Comparison of ENCODE assay signal across 20 cellular contexts in the genomic region with DNA sequence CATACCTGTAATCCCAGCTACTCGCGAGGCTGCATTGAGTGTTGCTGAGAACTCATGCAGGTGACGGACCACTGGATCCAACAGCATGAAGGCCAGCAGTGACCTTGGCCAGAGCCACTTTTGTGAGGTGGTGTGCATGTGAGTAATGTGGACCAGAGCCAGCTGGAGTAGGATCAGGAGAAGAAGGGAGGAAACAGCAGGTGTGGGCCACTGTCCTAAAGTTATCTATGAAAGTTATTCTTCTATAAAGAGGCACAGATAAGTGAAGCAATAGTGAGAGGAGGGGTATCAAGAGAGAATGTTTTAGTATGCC. TPM values are rescaled to one million over a fixed set of nuclear protein-coding genes. Genes with fewer than 3 reads are reported as not detected.
DNase-seq lines count a peak whose midpoint lies in the region; ATAC-seq and FAIRE-seq lines count a peak whose summit lies in the region.
"Had no signal": no experiment of that assay in that cellular context is flagged by ENCODE, and none has a peak within 500 bp of the region (broad histone marks: within the 10 kb centered on the region; RNA-seq: fewer than 3 reads in every experiment).

No MANE protein-coding gene starts in this region.

- no peak for ATAC-seq in stimulated activated effector memory CD8-positive, alpha-beta T cell treated with anti-CD3 and anti-CD28 coated beads, Interleukin-12 subunit alpha, Interleukin-12 subunit beta, amount 100 ng/mL, for 72 hours
- ATAC-seq: Panc1 had no signal

- H3K9me3 Mint-ChIP-seq in activated naive CD4-positive, alpha-beta T cell treated with anti-CD3 and anti-CD28 coated beads, Interleukin-2, amount 50 U/mL, for 24 hours: no peaks in the 10 kb centered on the region
- no peaks in the 10 kb centered on the region for H3K9me3 Mint-ChIP-seq in activated naive CD4-positive, alpha-beta T cell treated with anti-CD3 and anti-CD28 coated beads for 36 hours
- H3K9me3 Mint-ChIP-seq in immature natural killer cell: no peaks in the 10 kb centered on the region
- no peaks in the 10 kb centered on the region for H3K9me3 Mint-ChIP-seq in stimulated activated effector memory CD8-positive, alpha-beta T cell treated with anti-CD3 and anti-CD28 coated beads, Interleukin-12 subunit alpha, Interleukin-12 subunit beta, amount 100 ng/mL, for 72 hours
- H3K9me3 Mint-ChIP-seq: CD8-positive, alpha-beta T cell had no signal

- no peak overlapping the region for H2AK5ac ChIP-seq in mesendoderm (ENCODE audit: low read length)

- peak overlapping the region; percentile 68 for H3K27ac Mint-ChIP-seq in activated naive CD4-positive, alpha-beta T cell treated with anti-CD3 and anti-CD28 coated beads, Interleukin-2, amount 50 U/mL, for 24 hours
- H3K27ac Mint-ChIP-seq in activated naive CD4-positive, alpha-beta T cell treated with anti-CD3 and anti-CD28 coated beads for 36 hours: no peak overlapping the region
- peak overlapping the region in 5 of 6 donors; percentile 41 to 92 (median 68) for H3K27ac Mint-ChIP-seq in immature natural killer cell
- no peak overlapping the region for H3K27ac Mint-ChIP-seq in stimulated activated effector memory CD8-positive, alpha-beta T cell treated with anti-CD3 and anti-CD28 coated beads, Interleukin-12 subunit alpha, Interleukin-12 subunit beta, amount 100 ng/mL, for 72 hours
- H3K27ac Mint-ChIP-seq: CD8-positive, alpha-beta T cell had no signal

- H3K4ac ChIP-seq in mesendoderm (ENCODE audit: low read depth, low read length): no peak overlapping the region

- intact Hi-C loops in activated naive CD4-positive, alpha-beta T cell treated with anti-CD3 and anti-CD28 coated beads for 36 hours (cut with micrococcal nuclease): no loop called here

- H2BK120ac ChIP-seq in mesendoderm (ENCODE audit: low read depth, low read length): no peak overlapping the region

- no peaks in the 10 kb centered on the region for H3K4me1 ChIP-seq in mesendoderm (ENCODE audit: control insufficient read depth, low read depth, low read length)

- H3K36me3 ChIP-seq in mesendoderm (ENCODE audit: control insufficient read depth, insufficient read depth, low read length): no peaks in the 10 kb centered on the region

- no peak overlapping the region for H3K4me3 Mint-ChIP-seq in activated naive CD4-positive, alpha-beta T cell treated with anti-CD3 and anti-CD28 coated beads, Interleukin-2, amount 50 U/mL, for 24 hours
- H3K4me3 Mint-ChIP-seq in activated naive CD4-positive, alpha-beta T cell treated with anti-CD3 and anti-CD28 coated beads for 36 hours: no peak overlapping the region
- H3K4me3 Mint-ChIP-seq in immature natural killer cell: peak overlapping the region; percentile 67 to 86 (median 72)
- H3K4me3 Mint-ChIP-seq in stimulated activated effector memory CD8-positive, alpha-beta T cell treated with anti-CD3 and anti-CD28 coated beads, Interleukin-12 subunit alpha, Interleukin-12 subunit beta, amount 100 ng/mL, for 72 hours: peak overlapping the region; percentile 3
- H3K4me3 Mint-ChIP-seq: CD8-positive, alpha-beta T cell had no signal

- H4K8ac ChIP-seq in mesendoderm (ENCODE audit: low read depth, low read length): no peak overlapping the region

- DNase-seq in activated naive CD4-positive, alpha-beta T cell treated with anti-CD3 and anti-CD28 coated beads for 36 hours: no peak
- DNase-seq in NCI-H774 (lab: John Stamatoyannopoulos, UW): peak; percentile 3
- no peak for DNase-seq in immature natural killer cell
- DNase-seq in stimulated activated effector memory CD8-positive, alpha-beta T cell treated with anti-CD3 and anti-CD28 coated beads, Interleukin-12 subunit alpha, Interleukin-12 subunit beta, amount 100 ng/mL, for 72 hours (ENCODE audit: low spot score in 2 of 2): no peak
- DNase-seq in stimulated activated CD4-positive, alpha-beta T cell treated with anti-CD3 and anti-CD28 coated beads, Interleukin-15, amount 100 ng/mL, for 24 hours: no peak
- DNase-seq in urothelium cell line (ENCODE audit: low spot score): no peak
- DNase-seq in mesendoderm: no peak
- DNase-seq: CD8-positive, alpha-beta T cell; DMS79 treated with DMSO at 0.1 percent for 48 hours; HCEC 1CT; MV-4-11; NCI-H1417; NCI-H187 treated with DMSO at 0.1 percent for 48 hours; NCI-H2171 treated with DMSO at 0.1 percent for 48 hours; NCI-H510A had no signal

- H2BK15ac ChIP-seq in mesendoderm (replicated peaks; ENCODE audit: low read depth): no peak overlapping the region

- H2BK5ac ChIP-seq in mesendoderm (ENCODE audit: low read length): no peak overlapping the region

- H3K18ac ChIP-seq in mesendoderm (ENCODE audit: low read length): no peak overlapping the region

- no CpG with 5 or more reads among the region's 3 CpGs for WGBS in mesendoderm (ENCODE audit: extremely low coverage, insufficient coverage, low lambda C conversion rate)

- H3K4me3 ChIP-seq in mesendoderm (ENCODE audit: low read length): no peak overlapping the region

- H3K9ac ChIP-seq in mesendoderm (ENCODE audit: low read length): no peak overlapping the region

- no peaks in the 10 kb centered on the region for H3K27me3 ChIP-seq in mesendoderm (ENCODE audit: insufficient read depth, low read length, poor library complexity)

- H4K5ac ChIP-seq in mesendoderm (ENCODE audit: low read length): no peak overlapping the region

- FAIRE-seq in urothelium cell line (lab: Jason Lieb, UNC): no peak
- FAIRE-seq: G401.6 had no signal

- H3K79me2 ChIP-seq in mesendoderm (ENCODE audit: control insufficient read depth, insufficient read depth, low read length): no peaks in the 10 kb centered on the region

- H3K27me3 Mint-ChIP-seq in activated naive CD4-positive, alpha-beta T cell treated with anti-CD3 and anti-CD28 coated beads, Interleukin-2, amount 50 U/mL, for 24 hours: no peaks in the 10 kb centered on the region
- no peaks in the 10 kb centered on the region for H3K27me3 Mint-ChIP-seq in activated naive CD4-positive, alpha-beta T cell treated with anti-CD3 and anti-CD28 coated beads for 36 hours (ENCODE audit: low read depth)
- H3K27me3 Mint-ChIP-seq in immature natural killer cell (ENCODE audit: low read depth in 3 of 3): peaks cover 0 to 4% (median 0%) of the 10 kb centered on the region in 3 donors

- no peaks in the 10 kb centered on the region for H3K36me3 Mint-ChIP-seq in activated naive CD4-positive, alpha-beta T cell treated with anti-CD3 and anti-CD28 coated beads, Interleukin-2, amount 50 U/mL, for 24 hours
- H3K36me3 Mint-ChIP-seq in activated naive CD4-positive, alpha-beta T cell treated with anti-CD3 and anti-CD28 coated beads for 36 hours (ENCODE audit: low read depth): no peaks in the 10 kb centered on the region
- peaks cover 8 to 10% (median 10%) of the 10 kb centered on the region in 3 donors for H3K36me3 Mint-ChIP-seq in immature natural killer cell
- no peaks in the 10 kb centered on the region for H3K36me3 Mint-ChIP-seq in stimulated activated effector memory CD8-positive, alpha-beta T cell treated with anti-CD3 and anti-CD28 coated beads, Interleukin-12 subunit alpha, Interleukin-12 subunit beta, amount 100 ng/mL, for 72 hours

- H3K23ac ChIP-seq in mesendoderm (ENCODE audit: low read length): no peak overlapping the region

- H3K27ac ChIP-seq in mesendoderm (ENCODE audit: low read depth, low read length): no peak overlapping the region

- no peaks in the 10 kb centered on the region for H3K79me1 ChIP-seq in mesendoderm (ENCODE audit: low read length)

- no peak overlapping the region for H3K56ac ChIP-seq in mesendoderm (ENCODE audit: low read length)

- CTCF ChIA-PET in activated naive CD4-positive, alpha-beta T cell treated with anti-CD3 and anti-CD28 coated beads for 36 hours (lab: Charles Lee): no interaction called here

- H3K4me2 ChIP-seq in mesendoderm (ENCODE audit: low read length): no peak overlapping the region

- H3K4me1 Mint-ChIP-seq in activated naive CD4-positive, alpha-beta T cell treated with anti-CD3 and anti-CD28 coated beads, Interleukin-2, amount 50 U/mL, for 24 hours: peaks cover 21% of the 10 kb centered on the region
- H3K4me1 Mint-ChIP-seq in activated naive CD4-positive, alpha-beta T cell treated with anti-CD3 and anti-CD28 coated beads for 36 hours (ENCODE audit: low read depth): peaks cover 8% of the 10 kb centered on the region
- H3K4me1 Mint-ChIP-seq in immature natural killer cell: peaks cover 44 to 68% of the 10 kb centered on the region in 2 donors
- H3K4me1 Mint-ChIP-seq in stimulated activated effector memory CD8-positive, alpha-beta T cell treated with anti-CD3 and anti-CD28 coated beads, Interleukin-12 subunit alpha, Interleukin-12 subunit beta, amount 100 ng/mL, for 72 hours: peaks cover 40% of the 10 kb centered on the region

RNA-seq across cellular contexts. Expression of a gene that starts 47.8 kb away (rescaled TPM):
- total RNA-seq in activated naive CD4-positive, alpha-beta T cell treated with anti-CD3 and anti-CD28 coated beads for 36 hours: under 1 TPM; 0.30 to 0.50 TPM
- polyA plus RNA-seq in immature natural killer cell: under 1 TPM in 2 of 3 donors, not detected in 1; 0.31 to 0.75 TPM
- 0.22 TPM for polyA plus RNA-seq in mesendoderm (2013, experiment 1 of 2)
- polyA plus RNA-seq in mesendoderm (2013, experiment 2 of 2): 0.29 TPM
- total RNA-seq: A172; CD8-positive, alpha-beta T cell had no signal
- polyA plus RNA-seq: BJ had no signal

Comparison
In these comparisons a context has a peak if more than half of its experiments do, and no peak if none do; other contexts are left out.
1. H3K27ac Mint-ChIP-seq: peak in activated naive CD4-positive, alpha-beta T cell treated with anti-CD3 and anti-CD28 coated beads, Interleukin-2, amount 50 U/mL, for 24 hours (single experiment) and immature natural killer cell (5 of 6); none in activated naive CD4-positive, alpha-beta T cell treated with anti-CD3 and anti-CD28 coated beads for 36 hours (single experiment) and stimulated activated effector memory CD8-positive, alpha-beta T cell treated with anti-CD3 and anti-CD28 coated beads, Interleukin-12 subunit alpha, Interleukin-12 subunit beta, amount 100 ng/mL, for 72 hours (single experiment).
2. H3K4me3 Mint-ChIP-seq: peak in immature natural killer cell (5 of 5) and stimulated activated effector memory CD8-positive, alpha-beta T cell treated with anti-CD3 and anti-CD28 coated beads, Interleukin-12 subunit alpha, Interleukin-12 subunit beta, amount 100 ng/mL, for 72 hours (single experiment); none in activated naive CD4-positive, alpha-beta T cell treated with anti-CD3 and anti-CD28 coated beads, Interleukin-2, amount 50 U/mL, for 24 hours (single experiment) and activated naive CD4-positive, alpha-beta T cell treated with anti-CD3 and anti-CD28 coated beads for 36 hours (single experiment).